In the genomic region with DNA sequence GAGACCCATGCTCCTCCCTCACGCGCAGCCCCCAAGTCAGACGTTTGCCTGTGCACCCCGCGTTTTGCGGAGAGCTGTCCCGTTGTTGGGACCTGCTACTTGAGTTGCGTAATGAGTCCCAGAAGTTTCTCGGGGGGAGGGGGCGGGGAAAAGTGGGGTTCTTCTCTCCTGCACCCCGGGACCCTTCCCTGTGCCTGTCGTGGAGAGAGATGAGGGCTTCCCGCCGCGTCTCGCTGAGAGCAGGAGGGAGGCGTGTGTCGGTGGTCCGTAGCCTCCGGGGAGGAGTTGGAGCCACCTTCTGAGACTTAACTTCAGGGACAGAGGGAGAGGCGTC, we compare ENCODE assay signal across 8 cellular contexts. TPM values are rescaled to one million over a fixed set of nuclear protein-coding genes. Genes with fewer than 3 reads are reported as not detected.
DNase-seq lines count a peak whose midpoint lies in the region; ATAC-seq and TF ChIP-seq lines count a peak whose summit lies in the region.

No MANE protein-coding gene starts in this region.

- H3K4me3 ChIP-seq in adrenal gland (peak overlapping the region; percentile 35 to 98 (median 93)), iPS-11a (ENCODE audit: low read depth, low read length) (peak overlapping the region; percentile 85), spleen (peak overlapping the region; percentile 78 to 97 (median 88))

- TF ChIP-seq CTCF in adrenal gland (IDR thresholded peaks at IDR 0.05) (no peak), spleen (IDR thresholded peaks at IDR 0.05 in 8 of 11, conservative IDR thresholded peaks at IDR 0.05 in 3 of 11) (no peak)

- WGBS in adrenal gland, 4 donors: 1 to 3% (median 2%) methylated on average over 7 to 21 of the region's 21 CpGs
- 0 to 2% (median 1%) methylated on average over 17 to 21 of the region's 21 CpGs for WGBS in spleen, 5 donors

- no peak for TF ChIP-seq RAD21 in Ishikawa (IDR thresholded peaks at IDR 0.05; ENCODE audit: low read depth)

- no peaks in the 10 kb centered on the region for H3K9me3 ChIP-seq in adrenal gland (replicated peaks in 1 of 3)
- no peaks in the 10 kb centered on the region for H3K9me3 ChIP-seq in spleen

- TF ChIP-seq EP300 in Ishikawa (IDR thresholded peaks at IDR 0.05; ENCODE audit: borderline replicate concordance): no peak

- intact Hi-C loops in adrenal gland (cut with DNase I): loop anchor here (5.0 to 10.0 kb wide), 2 partner anchors 69 to 72 kb away; no protein-coding TSS in a partner anchor
- intact Hi-C loops in spleen (cut with DNase I; ENCODE audit: low total_unique reads): loop anchor here (5.0 kb wide), 1 partner anchor 72 kb away; no protein-coding TSS in a partner anchor

- DNase-seq in adrenal gland (peak in 1 of 7 donors; percentile 61), spleen (no peak), DMS153 (lab: John Stamatoyannopoulos, UW) (no peak)
- no peak for DNase-seq in activated effector memory CD4-positive, alpha-beta T cell treated with Interleukin-2 at 50 U/mL for 16 hours

- no peak for TF ChIP-seq POLR2A in adrenal gland (IDR thresholded peaks at IDR 0.05)
- no peak for TF ChIP-seq POLR2A in spleen (IDR thresholded peaks at IDR 0.05)

- H3K27me3 ChIP-seq in adrenal gland (no peaks in the 10 kb centered on the region), spleen (replicated peaks in 1 of 7) (no peaks in the 10 kb centered on the region)

- no peaks in the 10 kb centered on the region for H3K36me3 ChIP-seq in adrenal gland (replicated peaks in 1 of 2)
- peaks cover 0 to 3% (median 0%) of the 10 kb centered on the region in 6 donors for H3K36me3 ChIP-seq in spleen

- H3K27ac ChIP-seq in adrenal gland (peak overlapping the region; percentile 91 to 100 (median 98)), spleen (peak overlapping the region; percentile 93 to 99 (median 96))

- peaks cover 33 to 50% of the 10 kb centered on the region in 2 donors for H3K4me1 ChIP-seq in adrenal gland (replicated peaks in 1 of 2)
- peaks cover 37 to 66% (median 58%) of the 10 kb centered on the region in 6 donors for H3K4me1 ChIP-seq in spleen

- ATAC-seq in GM18502 (IDR thresholded peaks at IDR 0.05; ENCODE audit: poor library complexity, unreplicated experiment) (peak; percentile 0), GM19467 (IDR thresholded peaks at IDR 0.05; ENCODE audit: unreplicated experiment) (no peak)

TF ChIP-seq in Ishikawa, 13 proteins besides CTCF, POLR2A, EP300 and RAD21:
- TF ChIP-seq, protein P1, sequence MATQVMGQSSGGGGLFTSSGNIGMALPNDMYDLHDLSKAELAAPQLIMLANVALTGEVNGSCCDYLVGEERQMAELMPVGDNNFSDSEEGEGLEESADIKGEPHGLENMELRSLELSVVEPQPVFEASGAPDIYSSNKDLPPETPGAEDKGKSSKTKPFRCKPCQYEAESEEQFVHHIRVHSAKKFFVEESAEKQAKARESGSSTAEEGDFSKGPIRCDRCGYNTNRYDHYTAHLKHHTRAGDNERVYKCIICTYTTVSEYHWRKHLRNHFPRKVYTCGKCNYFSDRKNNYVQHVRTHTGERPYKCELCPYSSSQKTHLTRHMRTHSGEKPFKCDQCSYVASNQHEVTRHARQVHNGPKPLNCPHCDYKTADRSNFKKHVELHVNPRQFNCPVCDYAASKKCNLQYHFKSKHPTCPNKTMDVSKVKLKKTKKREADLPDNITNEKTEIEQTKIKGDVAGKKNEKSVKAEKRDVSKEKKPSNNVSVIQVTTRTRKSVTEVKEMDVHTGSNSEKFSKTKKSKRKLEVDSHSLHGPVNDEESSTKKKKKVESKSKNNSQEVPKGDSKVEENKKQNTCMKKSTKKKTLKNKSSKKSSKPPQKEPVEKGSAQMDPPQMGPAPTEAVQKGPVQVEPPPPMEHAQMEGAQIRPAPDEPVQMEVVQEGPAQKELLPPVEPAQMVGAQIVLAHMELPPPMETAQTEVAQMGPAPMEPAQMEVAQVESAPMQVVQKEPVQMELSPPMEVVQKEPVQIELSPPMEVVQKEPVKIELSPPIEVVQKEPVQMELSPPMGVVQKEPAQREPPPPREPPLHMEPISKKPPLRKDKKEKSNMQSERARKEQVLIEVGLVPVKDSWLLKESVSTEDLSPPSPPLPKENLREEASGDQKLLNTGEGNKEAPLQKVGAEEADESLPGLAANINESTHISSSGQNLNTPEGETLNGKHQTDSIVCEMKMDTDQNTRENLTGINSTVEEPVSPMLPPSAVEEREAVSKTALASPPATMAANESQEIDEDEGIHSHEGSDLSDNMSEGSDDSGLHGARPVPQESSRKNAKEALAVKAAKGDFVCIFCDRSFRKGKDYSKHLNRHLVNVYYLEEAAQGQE (IDR thresholded peaks at IDR 0.05; ENCODE audit: low read depth): no peak
- TF ChIP-seq, protein P2, sequence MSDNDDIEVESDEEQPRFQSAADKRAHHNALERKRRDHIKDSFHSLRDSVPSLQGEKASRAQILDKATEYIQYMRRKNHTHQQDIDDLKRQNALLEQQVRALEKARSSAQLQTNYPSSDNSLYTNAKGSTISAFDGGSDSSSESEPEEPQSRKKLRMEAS (IDR thresholded peaks at IDR 0.05): no peak
- TF ChIP-seq EGR1 (IDR thresholded peaks at IDR 0.05) (no peak), CEBPB (IDR thresholded peaks at IDR 0.05) (peak; percentile 91), YY1 (IDR thresholded peaks at IDR 0.05; ENCODE audit: low read depth) (no peak)
TF ChIP-seq in Ishikawa: peak in this region for 1.

RNA-seq across cellular contexts. Expression of a gene that starts 0.7 kb away (rescaled TPM):
- total RNA-seq in adrenal gland (100 to 1,000 TPM in 1 of 8 donors, 10 to 100 TPM in 7; 42.1 to 109 (median 63.3) TPM), spleen (100 to 1,000 TPM in 3 of 7 donors, 10 to 100 TPM in 4; 75.4 to 119 (median 99.6) TPM)
- polyA plus RNA-seq in adrenal gland (10 to 100 TPM in 2 of 3 donors, 1 to 10 TPM in 1; 9.9 to 44.1 (median 26.2) TPM), spleen (1 to 10 TPM; 4.4 to 8.2 (median 5.4) TPM)

RNA-seq across cellular contexts. Expression of a gene that starts 43.2 kb away (rescaled TPM):
- total RNA-seq in adrenal gland (1 to 10 TPM in 3 of 8 donors, under 1 TPM in 4, not detected in 1; 0.28 to 2.0 (median 0.61) TPM), spleen (1 to 10 TPM in 1 of 7 donors, under 1 TPM in 1, not detected in 5; 0.82 to 1.1 TPM)
- polyA plus RNA-seq in adrenal gland (under 1 TPM in 1 of 3 donors, not detected in 2; 0.20 TPM), spleen (under 1 TPM in 1 of 3 donors, not detected in 2; 0.17 TPM)
